ENCODE assay signal across 1 cellular context in the genomic region with DNA sequence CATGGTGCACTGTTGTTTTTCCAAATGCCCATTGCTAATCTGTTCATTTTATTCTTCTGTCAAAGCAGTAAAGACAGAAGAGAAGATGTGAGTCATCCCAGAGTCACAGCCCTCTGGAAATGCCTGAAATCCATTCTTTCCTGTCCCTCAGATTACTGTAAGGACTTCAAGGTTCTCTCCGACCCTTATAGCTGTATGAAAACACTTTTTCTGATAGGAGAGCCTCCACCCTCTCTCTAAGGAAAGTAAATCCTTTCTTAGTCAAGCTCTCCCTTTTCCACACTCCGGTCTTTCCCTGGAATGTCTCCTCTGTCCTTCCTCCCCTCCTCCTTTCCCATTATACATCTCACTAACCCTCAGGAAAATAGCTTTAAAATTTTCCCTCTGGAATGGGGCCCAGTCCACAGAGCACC.
A peak's percentile ranks its signal among the peaks of the same experiment; 100 is the strongest.
TF ChIP-seq lines count a peak whose summit lies in the region.

No MANE protein-coding gene starts in this region.

TF ChIP-seq in HepG2, 621 proteins besides CTCF, POLR2A, EP300 and RAD21:
- TF ChIP-seq, protein P1, sequence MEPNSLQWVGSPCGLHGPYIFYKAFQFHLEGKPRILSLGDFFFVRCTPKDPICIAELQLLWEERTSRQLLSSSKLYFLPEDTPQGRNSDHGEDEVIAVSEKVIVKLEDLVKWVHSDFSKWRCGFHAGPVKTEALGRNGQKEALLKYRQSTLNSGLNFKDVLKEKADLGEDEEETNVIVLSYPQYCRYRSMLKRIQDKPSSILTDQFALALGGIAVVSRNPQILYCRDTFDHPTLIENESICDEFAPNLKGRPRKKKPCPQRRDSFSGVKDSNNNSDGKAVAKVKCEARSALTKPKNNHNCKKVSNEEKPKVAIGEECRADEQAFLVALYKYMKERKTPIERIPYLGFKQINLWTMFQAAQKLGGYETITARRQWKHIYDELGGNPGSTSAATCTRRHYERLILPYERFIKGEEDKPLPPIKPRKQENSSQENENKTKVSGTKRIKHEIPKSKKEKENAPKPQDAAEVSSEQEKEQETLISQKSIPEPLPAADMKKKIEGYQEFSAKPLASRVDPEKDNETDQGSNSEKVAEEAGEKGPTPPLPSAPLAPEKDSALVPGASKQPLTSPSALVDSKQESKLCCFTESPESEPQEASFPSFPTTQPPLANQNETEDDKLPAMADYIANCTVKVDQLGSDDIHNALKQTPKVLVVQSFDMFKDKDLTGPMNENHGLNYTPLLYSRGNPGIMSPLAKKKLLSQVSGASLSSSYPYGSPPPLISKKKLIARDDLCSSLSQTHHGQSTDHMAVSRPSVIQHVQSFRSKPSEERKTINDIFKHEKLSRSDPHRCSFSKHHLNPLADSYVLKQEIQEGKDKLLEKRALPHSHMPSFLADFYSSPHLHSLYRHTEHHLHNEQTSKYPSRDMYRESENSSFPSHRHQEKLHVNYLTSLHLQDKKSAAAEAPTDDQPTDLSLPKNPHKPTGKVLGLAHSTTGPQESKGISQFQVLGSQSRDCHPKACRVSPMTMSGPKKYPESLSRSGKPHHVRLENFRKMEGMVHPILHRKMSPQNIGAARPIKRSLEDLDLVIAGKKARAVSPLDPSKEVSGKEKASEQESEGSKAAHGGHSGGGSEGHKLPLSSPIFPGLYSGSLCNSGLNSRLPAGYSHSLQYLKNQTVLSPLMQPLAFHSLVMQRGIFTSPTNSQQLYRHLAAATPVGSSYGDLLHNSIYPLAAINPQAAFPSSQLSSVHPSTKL (CRISPR knock-in tag; IDR thresholded peaks at IDR 0.05) = no peak
- 0 out of 2 replicates have a peak, but pooled peaks have one; percentile 2 for TF ChIP-seq ELF4 (CRISPR knock-in tag; IDR thresholded peaks at IDR 0.05; ENCODE audit: borderline replicate concordance)
- no peak for TF ChIP-seq KDM2A (CRISPR knock-in tag; IDR thresholded peaks at IDR 0.05; ENCODE audit: borderline replicate concordance, low read depth)
- TF ChIP-seq ZNF781 (CRISPR knock-in tag; IDR thresholded peaks at IDR 0.05; ENCODE audit: borderline replicate concordance, not compliant biosample characterization) = no peak
- TF ChIP-seq, protein P2, sequence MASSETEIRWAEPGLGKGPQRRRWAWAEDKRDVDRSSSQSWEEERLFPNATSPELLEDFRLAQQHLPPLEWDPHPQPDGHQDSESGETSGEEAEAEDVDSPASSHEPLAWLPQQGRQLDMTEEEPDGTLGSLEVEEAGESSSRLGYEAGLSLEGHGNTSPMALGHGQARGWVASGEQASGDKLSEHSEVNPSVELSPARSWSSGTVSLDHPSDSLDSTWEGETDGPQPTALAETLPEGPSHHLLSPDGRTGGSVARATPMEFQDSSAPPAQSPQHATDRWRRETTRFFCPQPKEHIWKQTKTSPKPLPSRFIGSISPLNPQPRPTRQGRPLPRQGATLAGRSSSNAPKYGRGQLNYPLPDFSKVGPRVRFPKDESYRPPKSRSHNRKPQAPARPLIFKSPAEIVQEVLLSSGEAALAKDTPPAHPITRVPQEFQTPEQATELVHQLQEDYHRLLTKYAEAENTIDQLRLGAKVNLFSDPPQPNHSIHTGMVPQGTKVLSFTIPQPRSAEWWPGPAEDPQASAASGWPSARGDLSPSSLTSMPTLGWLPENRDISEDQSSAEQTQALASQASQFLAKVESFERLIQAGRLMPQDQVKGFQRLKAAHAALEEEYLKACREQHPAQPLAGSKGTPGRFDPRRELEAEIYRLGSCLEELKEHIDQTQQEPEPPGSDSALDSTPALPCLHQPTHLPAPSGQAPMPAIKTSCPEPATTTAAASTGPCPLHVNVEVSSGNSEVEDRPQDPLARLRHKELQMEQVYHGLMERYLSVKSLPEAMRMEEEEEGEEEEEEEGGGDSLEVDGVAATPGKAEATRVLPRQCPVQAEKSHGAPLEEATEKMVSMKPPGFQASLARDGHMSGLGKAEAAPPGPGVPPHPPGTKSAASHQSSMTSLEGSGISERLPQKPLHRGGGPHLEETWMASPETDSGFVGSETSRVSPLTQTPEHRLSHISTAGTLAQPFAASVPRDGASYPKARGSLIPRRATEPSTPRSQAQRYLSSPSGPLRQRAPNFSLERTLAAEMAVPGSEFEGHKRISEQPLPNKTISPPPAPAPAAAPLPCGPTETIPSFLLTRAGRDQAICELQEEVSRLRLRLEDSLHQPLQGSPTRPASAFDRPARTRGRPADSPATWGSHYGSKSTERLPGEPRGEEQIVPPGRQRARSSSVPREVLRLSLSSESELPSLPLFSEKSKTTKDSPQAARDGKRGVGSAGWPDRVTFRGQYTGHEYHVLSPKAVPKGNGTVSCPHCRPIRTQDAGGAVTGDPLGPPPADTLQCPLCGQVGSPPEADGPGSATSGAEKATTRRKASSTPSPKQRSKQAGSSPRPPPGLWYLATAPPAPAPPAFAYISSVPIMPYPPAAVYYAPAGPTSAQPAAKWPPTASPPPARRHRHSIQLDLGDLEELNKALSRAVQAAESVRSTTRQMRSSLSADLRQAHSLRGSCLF (CRISPR knock-in tag; IDR thresholded peaks at IDR 0.05; ENCODE audit: borderline replicate concordance) = no peak
- TF ChIP-seq FOSL2 (CRISPR knock-in tag; IDR thresholded peaks at IDR 0.05) = peak; percentile 37; the same call in 1 of the 2 replicates
- TF ChIP-seq BHLHE40 (IDR thresholded peaks at IDR 0.05; ENCODE audit: low read length) = no peak
- no peak for TF ChIP-seq NFATC3 (CRISPR knock-in tag; IDR thresholded peaks at IDR 0.05)
- TF ChIP-seq, protein P3, sequence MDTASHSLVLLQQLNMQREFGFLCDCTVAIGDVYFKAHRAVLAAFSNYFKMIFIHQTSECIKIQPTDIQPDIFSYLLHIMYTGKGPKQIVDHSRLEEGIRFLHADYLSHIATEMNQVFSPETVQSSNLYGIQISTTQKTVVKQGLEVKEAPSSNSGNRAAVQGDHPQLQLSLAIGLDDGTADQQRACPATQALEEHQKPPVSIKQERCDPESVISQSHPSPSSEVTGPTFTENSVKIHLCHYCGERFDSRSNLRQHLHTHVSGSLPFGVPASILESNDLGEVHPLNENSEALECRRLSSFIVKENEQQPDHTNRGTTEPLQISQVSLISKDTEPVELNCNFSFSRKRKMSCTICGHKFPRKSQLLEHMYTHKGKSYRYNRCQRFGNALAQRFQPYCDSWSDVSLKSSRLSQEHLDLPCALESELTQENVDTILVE (CRISPR knock-in tag; IDR thresholded peaks at IDR 0.05) = no peak
- no peak for TF ChIP-seq PCBP1 (IDR thresholded peaks at IDR 0.05; ENCODE audit: borderline replicate concordance, low read depth, low read length)
- TF ChIP-seq, protein P4, sequence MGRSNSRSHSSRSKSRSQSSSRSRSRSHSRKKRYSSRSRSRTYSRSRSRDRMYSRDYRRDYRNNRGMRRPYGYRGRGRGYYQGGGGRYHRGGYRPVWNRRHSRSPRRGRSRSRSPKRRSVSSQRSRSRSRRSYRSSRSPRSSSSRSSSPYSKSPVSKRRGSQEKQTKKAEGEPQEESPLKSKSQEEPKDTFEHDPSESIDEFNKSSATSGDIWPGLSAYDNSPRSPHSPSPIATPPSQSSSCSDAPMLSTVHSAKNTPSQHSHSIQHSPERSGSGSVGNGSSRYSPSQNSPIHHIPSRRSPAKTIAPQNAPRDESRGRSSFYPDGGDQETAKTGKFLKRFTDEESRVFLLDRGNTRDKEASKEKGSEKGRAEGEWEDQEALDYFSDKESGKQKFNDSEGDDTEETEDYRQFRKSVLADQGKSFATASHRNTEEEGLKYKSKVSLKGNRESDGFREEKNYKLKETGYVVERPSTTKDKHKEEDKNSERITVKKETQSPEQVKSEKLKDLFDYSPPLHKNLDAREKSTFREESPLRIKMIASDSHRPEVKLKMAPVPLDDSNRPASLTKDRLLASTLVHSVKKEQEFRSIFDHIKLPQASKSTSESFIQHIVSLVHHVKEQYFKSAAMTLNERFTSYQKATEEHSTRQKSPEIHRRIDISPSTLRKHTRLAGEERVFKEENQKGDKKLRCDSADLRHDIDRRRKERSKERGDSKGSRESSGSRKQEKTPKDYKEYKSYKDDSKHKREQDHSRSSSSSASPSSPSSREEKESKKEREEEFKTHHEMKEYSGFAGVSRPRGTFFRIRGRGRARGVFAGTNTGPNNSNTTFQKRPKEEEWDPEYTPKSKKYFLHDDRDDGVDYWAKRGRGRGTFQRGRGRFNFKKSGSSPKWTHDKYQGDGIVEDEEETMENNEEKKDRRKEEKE (IDR thresholded peaks at IDR 0.05) = no peak
- no peak for TF ChIP-seq ZNF563 (CRISPR knock-in tag; IDR thresholded peaks at IDR 0.05)
- TF ChIP-seq, protein P5, sequence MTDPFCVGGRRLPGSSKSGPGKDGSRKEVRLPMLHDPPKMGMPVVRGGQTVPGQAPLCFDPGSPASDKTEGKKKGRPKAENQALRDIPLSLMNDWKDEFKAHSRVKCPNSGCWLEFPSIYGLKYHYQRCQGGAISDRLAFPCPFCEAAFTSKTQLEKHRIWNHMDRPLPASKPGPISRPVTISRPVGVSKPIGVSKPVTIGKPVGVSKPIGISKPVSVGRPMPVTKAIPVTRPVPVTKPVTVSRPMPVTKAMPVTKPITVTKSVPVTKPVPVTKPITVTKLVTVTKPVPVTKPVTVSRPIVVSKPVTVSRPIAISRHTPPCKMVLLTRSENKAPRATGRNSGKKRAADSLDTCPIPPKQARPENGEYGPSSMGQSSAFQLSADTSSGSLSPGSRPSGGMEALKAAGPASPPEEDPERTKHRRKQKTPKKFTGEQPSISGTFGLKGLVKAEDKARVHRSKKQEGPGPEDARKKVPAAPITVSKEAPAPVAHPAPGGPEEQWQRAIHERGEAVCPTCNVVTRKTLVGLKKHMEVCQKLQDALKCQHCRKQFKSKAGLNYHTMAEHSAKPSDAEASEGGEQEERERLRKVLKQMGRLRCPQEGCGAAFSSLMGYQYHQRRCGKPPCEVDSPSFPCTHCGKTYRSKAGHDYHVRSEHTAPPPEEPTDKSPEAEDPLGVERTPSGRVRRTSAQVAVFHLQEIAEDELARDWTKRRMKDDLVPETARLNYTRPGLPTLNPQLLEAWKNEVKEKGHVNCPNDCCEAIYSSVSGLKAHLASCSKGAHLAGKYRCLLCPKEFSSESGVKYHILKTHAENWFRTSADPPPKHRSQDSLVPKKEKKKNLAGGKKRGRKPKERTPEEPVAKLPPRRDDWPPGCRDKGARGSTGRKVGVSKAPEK (CRISPR knock-in tag; IDR thresholded peaks at IDR 0.05; ENCODE audit: borderline replicate concordance) = no peak
- TF ChIP-seq ZNF614 (CRISPR knock-in tag; IDR thresholded peaks at IDR 0.05; ENCODE audit: borderline replicate concordance) = 0 out of 2 replicates have a peak, but pooled peaks have one; percentile 35
